8 cellular contexts compared by ENCODE assay signal in genomic region chr17:77372444-77373297, GRCh38.
DNase-seq lines count a peak whose midpoint lies in the region; ATAC-seq and TF ChIP-seq lines count a peak whose summit lies in the region.

No MANE protein-coding gene starts in this region.

- H2BK5ac ChIP-seq in neuronal stem cell (ENCODE audit: low read length) = peak overlapping the region; percentile 100

- no peaks in the 10 kb centered on the region for H3K9me3 ChIP-seq in PC-3 (ENCODE audit: low read length)
- peaks cover 0 to 3% of the 10 kb centered on the region in 2 donors for H3K9me3 ChIP-seq in neuronal stem cell (replicated peaks in 1 of 2; ENCODE audit: control insufficient read depth in 2 of 2, insufficient read depth in 1 of 2, low read depth in 1 of 2, low read length in 2 of 2)

- peak overlapping the region; percentile 17 for H2BK15ac ChIP-seq in neuronal stem cell (ENCODE audit: low read length)

- in situ Hi-C loops in GM13976 (cut with MboI; ENCODE audit: low sequenced_read_pairs, unreplicated experiment) = no loop called here

- peak; percentile 49 for ATAC-seq in HG03139 (IDR thresholded peaks at IDR 0.05; ENCODE audit: unreplicated experiment)
- peak; percentile 11 for ATAC-seq in PC-3
- ATAC-seq in GM21526 (IDR thresholded peaks at IDR 0.05; ENCODE audit: low FRiP score, unreplicated experiment) = no peak

- no peak overlapping the region for H3K4ac ChIP-seq in neuronal stem cell (ENCODE audit: low read length)

- no peaks in the 10 kb centered on the region for H3F3A ChIP-seq in PC-3 (ENCODE audit: low read length, unreplicated experiment)

- DNase-seq in GM13976 (ENCODE audit: low spot score) = peak; percentile 85
- no peak for DNase-seq in PC-3
- DNase-seq in activated naive CD4-positive, alpha-beta T cell treated with anti-CD3 and anti-CD28 coated beads, Interleukin-2, amount 50 U/mL, for 16 hours = peak; percentile 47
- DNase-seq in glomerular visceral epithelial cell (ENCODE audit: extremely low spot score) = peak; percentile 69
- peak; percentile 91 for DNase-seq in neuronal stem cell (ENCODE audit: low spot score)
- no peak for DNase-seq in NCI-H2107 (lab: John Stamatoyannopoulos, UW)

- H3K4me2 ChIP-seq in PC-3 (ENCODE audit: low read length) (no peak overlapping the region), neuronal stem cell (ENCODE audit: insufficient read depth, low read length, poor library complexity, severe bottlenecking) (peak overlapping the region; percentile 58)

- no peak for TF ChIP-seq CTCF in GM13976 (IDR thresholded peaks at IDR 0.05; ENCODE audit: borderline replicate concordance, control extremely low read depth, extremely low read depth, insufficient read depth, missing control alignments)
- no peak for TF ChIP-seq CTCF in PC-3 (conservative IDR thresholded peaks at IDR 0.05; ENCODE audit: low read depth, low read length)

- peak overlapping the region; percentile 12 for H2BK12ac ChIP-seq in neuronal stem cell (ENCODE audit: low read length)

- no peaks in the 10 kb centered on the region for H3K27me3 ChIP-seq in PC-3 (ENCODE audit: low read length)
- no peaks in the 10 kb centered on the region for H3K27me3 ChIP-seq in neuronal stem cell (ENCODE audit: control insufficient read depth in 3 of 3, insufficient read depth in 3 of 3, low read depth in 1 of 3, low read length in 3 of 3)

- H3K14ac ChIP-seq in neuronal stem cell (ENCODE audit: low read length) = peak overlapping the region; percentile 78

- H3K23ac ChIP-seq in neuronal stem cell (ENCODE audit: low read depth, low read length, poor library complexity) = peak overlapping the region; percentile 1

- H3K9ac ChIP-seq in PC-3 (ENCODE audit: low read length) (no peak overlapping the region), neuronal stem cell (ENCODE audit: low read depth, low read length, poor library complexity) (peak overlapping the region; percentile 56)

- H2AFZ ChIP-seq in PC-3 (ENCODE audit: low read length) (no peak overlapping the region), neuronal stem cell (ENCODE audit: low read length) (peak overlapping the region; percentile 94)

- WGBS in neuronal stem cell (ENCODE audit: extremely low coverage in 2 of 2, insufficient read length in 2 of 2, insufficient replicate concordance in 1 of 2), 2 donors = no CpG with 5 or more reads among the region's 64 CpGs

- H3K27ac ChIP-seq in PC-3 (ENCODE audit: low read length) (no peak overlapping the region), neuronal stem cell (replicated peaks; ENCODE audit: low read length) (peak overlapping the region; percentile 85)

- H3K4me1 ChIP-seq in PC-3 (ENCODE audit: insufficient read depth, low read length) (no peaks in the 10 kb centered on the region), neuronal stem cell (ENCODE audit: control insufficient read depth in 2 of 2, insufficient read depth in 1 of 2, low read depth in 1 of 2, low read length in 2 of 2) (peaks cover 41 to 56% of the 10 kb centered on the region in 2 donors)

- peaks cover 92% of the 10 kb centered on the region for H3K79me2 ChIP-seq in PC-3 (ENCODE audit: low read length)

- H3K36me3 ChIP-seq in PC-3 (ENCODE audit: low read depth, low read length) = no peaks in the 10 kb centered on the region; the same call in 1 of the 2 replicates
- H3K36me3 ChIP-seq in neuronal stem cell (replicated peaks in 1 of 2; ENCODE audit: control insufficient read depth in 2 of 2, insufficient read depth in 2 of 2, low read length in 2 of 2) = no peaks in the 10 kb centered on the region

- peaks cover 29% of the 10 kb centered on the region for H3K79me1 ChIP-seq in neuronal stem cell (ENCODE audit: low read depth, low read length)

- H3K18ac ChIP-seq in neuronal stem cell (ENCODE audit: low read length) = peak overlapping the region; percentile 77

- no TSS peak for BruUV-seq in PC-3 (replicated peaks; lab: Mats Ljungman, UMichigan)

- H4K20me1 ChIP-seq in PC-3 (ENCODE audit: low read length) = peaks cover 62% of the 10 kb centered on the region

- intact Hi-C loops in PC-3 (cut with micrococcal nuclease) = no loop called here

- no peak overlapping the region for H4K91ac ChIP-seq in neuronal stem cell (ENCODE audit: low read depth, low read length, poor library complexity)

- no peaks in the 10 kb centered on the region for H3K9me2 ChIP-seq in PC-3 (replicated peaks; ENCODE audit: low read length)

- H2AK5ac ChIP-seq in neuronal stem cell (ENCODE audit: low read depth, low read length) = peak overlapping the region; percentile 36

- H2BK120ac ChIP-seq in neuronal stem cell (ENCODE audit: low read depth, low read length) = peak overlapping the region; percentile 45

- H3K4me3 ChIP-seq in PC-3 (ENCODE audit: low read length) (no peak overlapping the region), neuronal stem cell (ENCODE audit: low read length in 2 of 2) (peak overlapping the region; percentile 72 to 96)

- H4K8ac ChIP-seq in neuronal stem cell (ENCODE audit: low read depth, low read length) = no peak overlapping the region

- CTCF ChIA-PET in PC-3 (lab: Charles Lee) = no interaction called here

- POLR2A ChIA-PET in PC-3 (lab: Charles Lee; ENCODE audit: unreplicated experiment) = no interaction called here

Comparison
In these comparisons a context has a peak if more than half of its experiments do, and no peak if none do; other contexts are left out.
1. DNase-seq: peak in GM13976 (single experiment), activated naive CD4-positive, alpha-beta T cell treated with anti-CD3 and anti-CD28 coated beads, Interleukin-2, amount 50 U/mL, for 16 hours (single experiment), glomerular visceral epithelial cell (single experiment) and neuronal stem cell (single experiment); none in PC-3 (single experiment) and NCI-H2107 (single experiment).